ENCODE assay signal across 28 cellular contexts in genomic region chr2:86014493-86014892, GRCh38.
"Had no signal": no experiment of that assay in that cellular context is flagged by ENCODE, and none has a peak within 500 bp of the region (broad histone marks: within the 10 kb centered on the region; RNA-seq: fewer than 3 reads in every experiment).

No MANE protein-coding gene starts in this region.

- FAIRE-seq: bronchial epithelial cell, endothelial cell of umbilical vein, kidney had no signal

- H3K27ac ChIP-seq: colonic mucosa, ovary, right lobe of liver, thyroid gland, upper lobe of left lung, vagina had no signal

- H3K27ac Mint-ChIP-seq: activated CD4-positive, alpha-beta memory T cell treated with anti-CD3 and anti-CD28 coated beads for 36 hours; activated CD4-positive, alpha-beta T cell treated with anti-CD3 and anti-CD28 coated beads, Interleukin-2, amount 10 ng/mL, durations not matched to agents 24 days and 14 days; activated naive CD8-positive, alpha-beta T cell; progenitor cell of endocrine pancreas; T-helper 2 cell treated with Interferon-gamma antibody and Interleukin-4, amounts not matched to agents 5 μg/mL and 100 μg/mL, for 36 hours had no signal

- DNase-seq: activated CD4-positive, alpha-beta memory T cell treated with anti-CD3 and anti-CD28 coated beads for 36 hours; activated CD4-positive, alpha-beta T cell treated with anti-CD3 and anti-CD28 coated beads, Interleukin-2, amount 10 ng/mL, durations not matched to agents 24 days and 14 days; activated naive CD4-positive, alpha-beta T cell; activated T-cell treated with anti-CD3 and anti-CD28 coated beads, Interleukin-2, amount 50 U/mL, for 48 hours; anterior cingulate cortex; cerebellar nuclear complex; colonic mucosa; effector memory CD8-positive, alpha-beta T cell; hippocampal formation; immature natural killer cell; kidney; left colon; midbrain; naive thymus-derived CD4-positive, alpha-beta T cell; ovary; stimulated activated CD4-positive, alpha-beta T cell treated with anti-CD3 and anti-CD28 coated beads, Interleukin-2, amount 100 ng/mL, for 48 hours; stimulated activated naive CD8-positive, alpha-beta T cell treated with anti-CD3 and anti-CD28 coated beads, Interleukin-15, amount 100 ng/mL, for 72 hours; substantia nigra; thyroid gland had no signal

- H3K27me3 Mint-ChIP-seq: activated CD4-positive, alpha-beta memory T cell treated with anti-CD3 and anti-CD28 coated beads for 36 hours; activated CD4-positive, alpha-beta T cell treated with anti-CD3 and anti-CD28 coated beads, Interleukin-2, amount 10 ng/mL, durations not matched to agents 24 days and 14 days; activated naive CD8-positive, alpha-beta T cell; effector memory CD8-positive, alpha-beta T cell; naive thymus-derived CD4-positive, alpha-beta T cell; progenitor cell of endocrine pancreas; stimulated activated naive CD8-positive, alpha-beta T cell treated with anti-CD3 and anti-CD28 coated beads, Interleukin-15, amount 100 ng/mL, for 72 hours had no signal

- H3K4me1 ChIP-seq: right lobe of liver had no signal

- H3K9me3 ChIP-seq: colonic mucosa, ovary, right lobe of liver, thyroid gland had no signal

- H3K4me3 Mint-ChIP-seq: activated CD4-positive, alpha-beta memory T cell treated with anti-CD3 and anti-CD28 coated beads for 36 hours; activated CD4-positive, alpha-beta T cell treated with anti-CD3 and anti-CD28 coated beads, Interleukin-2, amount 10 ng/mL, durations not matched to agents 24 days and 14 days; activated naive CD8-positive, alpha-beta T cell; effector memory CD8-positive, alpha-beta T cell; immature natural killer cell; naive thymus-derived CD4-positive, alpha-beta T cell; stimulated activated naive CD8-positive, alpha-beta T cell treated with anti-CD3 and anti-CD28 coated beads, Interleukin-15, amount 100 ng/mL, for 72 hours; T-helper 2 cell treated with Interferon-gamma antibody and Interleukin-4, amounts not matched to agents 5 μg/mL and 100 μg/mL, for 36 hours had no signal

- H3K4me3 ChIP-seq: colonic mucosa, ovary, right lobe of liver, thyroid gland, upper lobe of left lung, vagina had no signal

- H3K36me3 ChIP-seq: colonic mucosa, ovary, right lobe of liver, thyroid gland, upper lobe of left lung, vagina had no signal

- H3K27me3 ChIP-seq: colonic mucosa, ovary, right lobe of liver, thyroid gland, upper lobe of left lung, vagina had no signal

- ATAC-seq: activated CD4-positive, CD25-positive, alpha-beta regulatory T cell treated with anti-CD3 and anti-CD28 coated beads, Interleukin-2, amount 50 U/mL, for 24 hours; effector memory CD8-positive, alpha-beta T cell; left colon; naive thymus-derived CD4-positive, alpha-beta T cell; right lobe of liver; stimulated activated naive CD8-positive, alpha-beta T cell treated with anti-CD3 and anti-CD28 coated beads, Interleukin-15, amount 100 ng/mL, for 72 hours had no signal
